ENCODE assay signal across 18 cellular contexts in genomic region chr2:8923173-8923572, GRCh38.
"Had no signal": no experiment of that assay in that cellular context is flagged by ENCODE, and none has a peak within 500 bp of the region (broad histone marks: within the 10 kb centered on the region; RNA-seq: fewer than 3 reads in every experiment).

No MANE protein-coding gene starts in this region.

- DNase-seq: activated CD4-positive, alpha-beta T cell treated with anti-CD3 and anti-CD28 coated beads for 4 hours; activated CD8-positive, alpha-beta memory T cell treated with anti-CD3 and anti-CD28 coated beads, Interleukin-2, amount 50 U/mL, for 4 hours; activated CD8-positive, alpha-beta T cell treated with anti-CD3 and anti-CD28 coated beads, Interleukin-2, amount 10 ng/mL, durations not matched to agents 7 days and 5 days; activated effector memory CD4-positive, alpha-beta T cell treated with anti-CD3 and anti-CD28 coated beads, Interleukin-2, amount 50 U/mL, for 16 hours; activated T-cell treated with anti-CD3 and anti-CD28 coated beads, Interleukin-2, amount 50 U/mL, for 48 hours; amniotic stem cell; cortex of kidney; effector CD4-positive, alpha-beta T cell; left ventricle myocardium superior; mesenchymal stem cell; natural killer cell; retina; stimulated activated CD4-positive, alpha-beta T cell treated with anti-CD3 and anti-CD28 coated beads, Interleukin-12 subunit alpha, Interleukin-12 subunit beta, amount 100 ng/mL, for 4 hours; stimulated activated CD4-positive, alpha-beta T cell treated with anti-CD3 and anti-CD28 coated beads, Interleukin-2, amount 100 ng/mL, for 24 hours; stomach had no signal

- H3K27me3 ChIP-seq: stomach had no signal

- H3K36me3 ChIP-seq: stomach, thoracic aorta had no signal

- H3K9me3 Mint-ChIP-seq: activated naive CD4-positive, alpha-beta T cell treated with anti-CD3 and anti-CD28 coated beads, Interleukin-2, amount 50 U/mL, for 72 hours; central memory CD8-positive, alpha-beta T cell; natural killer cell had no signal

- H3K36me3 Mint-ChIP-seq: activated naive CD4-positive, alpha-beta T cell treated with anti-CD3 and anti-CD28 coated beads, Interleukin-2, amount 50 U/mL, for 72 hours; natural killer cell had no signal

- H3K27ac ChIP-seq: stomach, thoracic aorta had no signal

- H3K9me3 ChIP-seq: stomach, thoracic aorta had no signal

- H3K4me3 ChIP-seq: stomach, thoracic aorta had no signal

- H3K27ac Mint-ChIP-seq: activated CD8-positive, alpha-beta T cell treated with anti-CD3 and anti-CD28 coated beads, Interleukin-2, amount 10 ng/mL, durations not matched to agents 7 days and 5 days; activated naive CD4-positive, alpha-beta T cell treated with anti-CD3 and anti-CD28 coated beads, Interleukin-2, amount 50 U/mL, for 72 hours; natural killer cell had no signal

- H3K4me1 Mint-ChIP-seq: central memory CD8-positive, alpha-beta T cell had no signal

- H3K4me3 Mint-ChIP-seq: activated CD8-positive, alpha-beta T cell treated with anti-CD3 and anti-CD28 coated beads, Interleukin-2, amount 10 ng/mL, durations not matched to agents 7 days and 5 days; central memory CD8-positive, alpha-beta T cell; natural killer cell had no signal

- ATAC-seq: activated CD8-positive, alpha-beta T cell treated with anti-CD3 and anti-CD28 coated beads, Interleukin-2, amount 10 ng/mL, durations not matched to agents 7 days and 5 days; activated naive CD4-positive, alpha-beta T cell treated with anti-CD3 and anti-CD28 coated beads, Interleukin-2, amount 50 U/mL, for 72 hours; left ventricle myocardium superior; natural killer cell had no signal
